21 cellular contexts compared by ENCODE assay signal in genomic region chr7:95334434-95334833, GRCh38. TPM values are rescaled to one million over a fixed set of nuclear protein-coding genes. Genes with fewer than 3 reads are reported as not detected.
"Had no signal": no experiment of that assay in that cellular context is flagged by ENCODE, and none has a peak within 500 bp of the region (broad histone marks: within the 10 kb centered on the region; RNA-seq: fewer than 3 reads in every experiment).

No MANE protein-coding gene starts in this region.

- H3K4me1 ChIP-seq: gastrocnemius medialis, suprapubic skin, uterus had no signal

- H3K27ac ChIP-seq: dorsolateral prefrontal cortex, gastrocnemius medialis, heart left ventricle, suprapubic skin, transverse colon, uterus had no signal

- DNase-seq: activated CD4-positive, alpha-beta T cell treated with anti-CD3 and anti-CD28 coated beads, Interleukin-2, amount 10 ng/mL, durations not matched to agents 7 days and 5 days; activated CD4-positive, CD25-positive, alpha-beta regulatory T cell; activated CD8-positive, alpha-beta memory T cell treated with anti-CD3 and anti-CD28 coated beads, Interleukin-2, amount 50 U/mL, for 48 hours; activated effector memory CD4-positive, alpha-beta T cell treated with anti-CD3 and anti-CD28 coated beads, Interleukin-2, amount 50 U/mL, for 16 hours; activated naive CD4-positive, alpha-beta T cell treated with anti-CD3 and anti-CD28 coated beads, Interleukin-2, amount 50 U/mL, for 16 hours; activated T-cell treated with anti-CD3 and anti-CD28 coated beads, Interleukin-2, amount 50 U/mL, for 72 hours; dorsolateral prefrontal cortex; gastrocnemius medialis; heart left ventricle; immature natural killer cell; left ventricle myocardium superior; naive B cell; T-helper 9 cell; transverse colon; uterus had no signal

- H3K27me3 ChIP-seq: dorsolateral prefrontal cortex, gastrocnemius medialis, heart left ventricle, suprapubic skin, transverse colon, uterus had no signal

- FAIRE-seq: colon had no signal

- H3K4me3 ChIP-seq: dorsolateral prefrontal cortex, gastrocnemius medialis, heart left ventricle, suprapubic skin, transverse colon, uterus had no signal

- H3K36me3 ChIP-seq: gastrocnemius medialis, heart left ventricle, suprapubic skin, transverse colon, uterus had no signal

- H3K9me3 ChIP-seq: gastrocnemius medialis, suprapubic skin, transverse colon, uterus had no signal

RNA-seq across cellular contexts. Expression of gene PON1, which starts 10.1 kb away (rescaled TPM):
- total RNA-seq: activated CD4-positive, alpha-beta T cell treated with anti-CD3 and anti-CD28 coated beads, Interleukin-2, amount 10 ng/mL, durations not matched to agents 7 days and 5 days; cardiac septum; left ventricle myocardium superior; mononuclear cell; neural crest cell; skeletal muscle tissue; uterus had no signal
